8 cellular contexts compared by ENCODE assay signal in genomic region chr1:155166373-155167165, GRCh38. TPM values are rescaled to one million over a fixed set of nuclear protein-coding genes. Genes with fewer than 3 reads are reported as not detected.
DNase-seq lines count a peak whose midpoint lies in the region; ATAC-seq and TF ChIP-seq lines count a peak whose summit lies in the region.

No MANE protein-coding gene starts in this region.

- CTCF ChIA-PET in RWPE1 (lab: Yijun Ruan, JAX): interaction anchor here (0.6 to 2.9 kb wide), 15 partner anchors 10 to 170 kb away, joined by 3 to 29 read pairs (median 6); no protein-coding TSS in a partner anchor

- no peak for TF ChIP-seq CTCF in RWPE1 (conservative IDR thresholded peaks at IDR 0.05; ENCODE audit: low read depth)

- intact Hi-C loops in Right ventricle myocardium superior (cut with DNase I): loop anchor here (2.0 to 5.0 kb wide), 2 partner anchors 39 to 76 kb away; partner anchors contain the start of gene EFNA1

- peak overlapping the region; percentile 24 for H3K4me3 ChIP-seq in H7 (ENCODE audit: insufficient read depth, low read depth, low read length)

- no peak for TF ChIP-seq POLR2A in GM18505 (IDR thresholded peaks at IDR 0.05; ENCODE audit: borderline replicate concordance, extremely low read depth, insufficient read depth, insufficient read length)

- ATAC-seq in Right ventricle myocardium superior (ENCODE audit: poor library complexity) (peak; percentile 68), GM19452 (IDR thresholded peaks at IDR 0.05; ENCODE audit: unreplicated experiment) (no peak), GM18505 (IDR thresholded peaks at IDR 0.05; ENCODE audit: unreplicated experiment) (no peak)

- no peaks in the 10 kb centered on the region; the same call in 1 of the 2 replicates for H3K27me3 ChIP-seq in H7 (ENCODE audit: control insufficient read depth, insufficient read depth, low read length)

- peak; percentile 81 for DNase-seq in H7
- DNase-seq in RWPE1 (ENCODE audit: low spot score): no peak
- DNase-seq in Right ventricle myocardium superior: peak; percentile 82
- DNase-seq in pons (ENCODE audit: low spot score): peak; percentile 50
- DNase-seq in D341Med (ENCODE audit: low spot score): no peak
- DNase-seq in glomerular visceral epithelial cell (ENCODE audit: extremely low spot score): no peak

- peak overlapping the region; percentile 59; the same call in 1 of the 2 replicates for H3K27ac ChIP-seq in RWPE1

- peaks cover 2% of the 10 kb centered on the region for H3K36me3 ChIP-seq in H7 (replicated peaks; ENCODE audit: control insufficient read depth, insufficient read depth, low read length)

- POLR2A ChIA-PET in RWPE1 (lab: Yijun Ruan, JAX; ENCODE audit: low non-redundant PET): interaction anchor here (0.6 kb wide), 1 partner anchor 55 kb away, joined by 6 read pairs; no protein-coding TSS in a partner anchor

RNA-seq across cellular contexts. Expression of gene KRTCAP2, which starts 6.5 kb away (rescaled TPM):
- 165 and 204 TPM in 2 replicates for total RNA-seq in H7 (2014; rRNA removed; shearing (Covaris generic))
- 121 TPM for total RNA-seq in Right ventricle myocardium superior

RNA-seq across cellular contexts. Expression of gene TRIM46, which starts 7.1 kb away (rescaled TPM):
- 9.9 and 11.1 TPM in 2 replicates for total RNA-seq in H7 (2014; rRNA removed; shearing (Covaris generic))
- total RNA-seq in Right ventricle myocardium superior: 0.08 TPM

RNA-seq across cellular contexts. Expression of gene DPM3, which starts 26.2 kb away (rescaled TPM):
- total RNA-seq in H7 (2014; rRNA removed; shearing (Covaris generic)): 119 and 193 TPM in 2 replicates
- 49.4 TPM for total RNA-seq in Right ventricle myocardium superior

RNA-seq across cellular contexts. Expression of gene SLC50A1, which starts 30.9 kb away (rescaled TPM):
- 73.7 and 79.2 TPM in 2 replicates for total RNA-seq in H7 (2014; rRNA removed; shearing (Covaris generic))
- 7.1 TPM for total RNA-seq in Right ventricle myocardium superior

RNA-seq across cellular contexts. Expression of gene EFNA1, which starts 38.9 kb away (rescaled TPM):
- total RNA-seq in H7 (2014; rRNA removed; shearing (Covaris generic)): 4.9 and 6.4 TPM in 2 replicates
- 41.5 TPM for total RNA-seq in Right ventricle myocardium superior

Comparison
In these comparisons a context has a peak if more than half of its experiments do, and no peak if none do; other contexts are left out.
1. DNase-seq: peak in H7 (single experiment), Right ventricle myocardium superior (single experiment) and pons (single experiment); none in RWPE1 (single experiment), D341Med (single experiment) and glomerular visceral epithelial cell (single experiment).
2. RNA of gene TRIM46, which starts 7.1 kb away (total RNA-seq): 9.9 to 11.1 TPM in H7; 0.08 TPM in Right ventricle myocardium superior (single experiment); every median in the first group is over 10 times any median in the second.